8 cellular contexts compared by ENCODE assay signal in genomic region chr19:56838930-56839664, GRCh38. TPM values are rescaled to one million over a fixed set of nuclear protein-coding genes. Genes with fewer than 3 reads are reported as not detected.
A peak's percentile ranks its signal among the peaks of the same experiment; 100 is the strongest.
DNase-seq lines count a peak whose midpoint lies in the region; ATAC-seq and TF ChIP-seq lines count a peak whose summit lies in the region.

No MANE protein-coding gene starts in this region.

- H3K4me3 ChIP-seq in HL-60 (replicated peaks; ENCODE audit: insufficient read depth, low read length) (peak overlapping the region; percentile 40), gastrocnemius medialis (peak overlapping the region in 2 of 4 donors; percentile 40 to 54)

- ATAC-seq in gastrocnemius medialis = peak; percentile 67 to 74
- ATAC-seq in GM21367 (IDR thresholded peaks at IDR 0.05; ENCODE audit: unreplicated experiment) = no peak
- ATAC-seq in HG02840 (IDR thresholded peaks at IDR 0.05; ENCODE audit: low FRiP score, unreplicated experiment) = no peak

- in situ Hi-C loops in gastrocnemius medialis (cut with MboI; ENCODE audit: low sequenced_read_pairs in 4 of 4) = no loop called here

- no peaks in the 10 kb centered on the region for H3K9me3 ChIP-seq in gastrocnemius medialis

- no peak for TF ChIP-seq POLR2A in gastrocnemius medialis (IDR thresholded peaks at IDR 0.05)

- no peaks in the 10 kb centered on the region for H3K27me3 ChIP-seq in HL-60 (ENCODE audit: insufficient read depth, poor library complexity, severe bottlenecking)
- no peaks in the 10 kb centered on the region for H3K27me3 ChIP-seq in gastrocnemius medialis

- H3K27ac ChIP-seq in HL-60 (replicated peaks) = peak overlapping the region; percentile 54
- H3K27ac ChIP-seq in angular gyrus (ENCODE audit: low read depth, low read length) = peak overlapping the region; percentile 93
- H3K27ac ChIP-seq in gastrocnemius medialis = peak overlapping the region; percentile 47 to 65 (median 52)

- DNase-seq in HL-60 (ENCODE audit: low read depth in 1 of 2, low spot score in 1 of 2) = peak; percentile 91 to 97
- DNase-seq in hippocampal formation (lab: John Stamatoyannopoulos, UW) = peak; percentile 99
- DNase-seq in gastrocnemius medialis = peak; percentile 85 to 88
- DNase-seq in NCI-H128 (lab: John Stamatoyannopoulos, UW; ENCODE audit: unreplicated experiment) = no peak
- no peak for DNase-seq in NCI-H1048 (lab: John Stamatoyannopoulos, UW)

- no peaks in the 10 kb centered on the region for H3K4me1 ChIP-seq in gastrocnemius medialis

- H3K36me3 ChIP-seq in gastrocnemius medialis = no peaks in the 10 kb centered on the region

- intact Hi-C loops in gastrocnemius medialis (cut with DNase I; ENCODE audit: low total_unique reads) = loop anchor here (10.0 kb wide), 1 partner anchor 444 kb away; the partner anchor contains the start of gene ZNF582

- TF ChIP-seq CTCF in HL-60 (IDR thresholded peaks at IDR 0.05; ENCODE audit: insufficient read depth, low read length) = no peak
- no peak for TF ChIP-seq CTCF in gastrocnemius medialis (IDR thresholded peaks at IDR 0.05 in 4 of 5, conservative IDR thresholded peaks at IDR 0.05 in 1 of 5)

RNA-seq across cellular contexts. Expression of gene PEG3, which starts 1.4 kb away (rescaled TPM):
- 1 to 10 TPM in 1 of 4 donors, under 1 TPM in 3; 0.71 to 1.3 (median 0.84) TPM for total RNA-seq in gastrocnemius medialis

RNA-seq across cellular contexts. Expression of gene ZIM2, which starts 1.4 kb away (rescaled TPM):
- 1 to 10 TPM in 1 of 4 donors, not detected in 3; 3.2 TPM for total RNA-seq in gastrocnemius medialis

Comparison
In these comparisons a context has a peak if more than half of its experiments do, and no peak if none do; other contexts are left out.
1. DNase-seq: peak in HL-60 (2 of 2), hippocampal formation (2 of 2) and gastrocnemius medialis (2 of 2); none in NCI-H128 (single experiment) and NCI-H1048 (single experiment).
2. ATAC-seq: peak in gastrocnemius medialis (2 of 2); none in GM21367 (single experiment) and HG02840 (single experiment).
3. Peak in every context shown above with its lines, with median percentiles within 50 percentile points of each other: H3K27ac ChIP-seq.